ENCODE assay signal across 8 cellular contexts in the genomic region with DNA sequence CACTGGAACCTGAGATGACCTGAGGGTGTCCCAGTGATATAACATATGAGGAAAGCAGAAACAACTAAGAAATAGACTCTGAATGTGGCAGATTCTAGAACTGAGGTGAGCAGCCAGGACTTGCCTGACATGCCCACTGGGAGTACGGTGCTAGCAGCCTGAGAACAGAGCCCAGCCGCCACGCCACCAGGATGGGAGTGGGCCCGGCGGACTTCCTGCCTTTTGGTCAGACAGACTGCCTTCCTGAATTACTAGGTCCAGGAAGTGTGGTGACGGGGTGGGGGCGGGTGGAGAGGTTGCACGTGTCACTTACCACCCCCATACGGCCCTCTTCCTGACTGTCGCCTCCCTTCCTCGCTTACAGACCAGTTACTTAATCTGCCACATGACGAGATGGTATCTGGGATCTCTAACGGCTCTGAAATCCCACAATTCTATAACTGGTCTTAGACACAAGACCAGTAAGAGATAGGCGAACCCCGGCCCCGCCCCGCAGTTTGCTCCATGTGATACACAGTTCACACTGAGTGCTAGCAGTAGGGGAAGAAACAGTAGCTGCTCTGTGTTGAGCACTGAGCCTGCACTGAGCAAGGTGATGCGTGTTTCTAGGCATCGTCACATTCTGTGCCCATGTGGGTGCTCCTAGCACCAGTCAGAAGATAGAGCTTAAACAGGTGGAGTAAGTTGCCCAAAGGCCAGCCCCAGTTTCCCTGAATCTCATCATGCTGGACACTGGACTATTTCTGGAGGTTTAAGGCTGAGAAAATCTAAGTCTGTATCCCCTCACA.
A peak's percentile ranks its signal among the peaks of the same experiment; 100 is the strongest.
DNase-seq lines count a peak whose midpoint lies in the region; ATAC-seq, FAIRE-seq and TF ChIP-seq lines count a peak whose summit lies in the region.

No MANE protein-coding gene starts in this region.

- H3K27me3 ChIP-seq in HCT116 (ENCODE audit: insufficient read depth, low read length), result no peaks in the 10 kb centered on the region
- no peaks in the 10 kb centered on the region; a peak in 1 of 5 replicates for H3K27me3 ChIP-seq in K562 (ENCODE audit: control insufficient read depth in 2 of 2, insufficient read depth in 2 of 2, low read length in 2 of 2)
- peaks cover 2% of the 10 kb centered on the region for H3K27me3 ChIP-seq in thoracic aorta (replicated peaks; ENCODE audit: insufficient read depth)

- peaks cover 8% of the 10 kb centered on the region for H3K36me3 Mint-ChIP-seq in T-helper 1 cell treated with Interleukin-12 subunit alpha and Interleukin-12 subunit beta and Interleukin-4 antibody, amounts not matched to agents 30 μg/mL and 1 μg/mL, for 36 hours (ENCODE audit: low read depth)
- no peaks in the 10 kb centered on the region for H3K36me3 Mint-ChIP-seq in natural killer cell treated with Interleukin-12 subunit alpha and Interleukin-12 subunit beta and Interleukin-15 and Interleukin-18, amount 100 ng/mL, for 72 hours

- H3K4me3 Mint-ChIP-seq in T-helper 1 cell treated with Interleukin-12 subunit alpha and Interleukin-12 subunit beta and Interleukin-4 antibody, amounts not matched to agents 30 μg/mL and 1 μg/mL, for 36 hours, result peak overlapping the region; percentile 68
- H3K4me3 Mint-ChIP-seq in natural killer cell treated with Interleukin-12 subunit alpha and Interleukin-12 subunit beta and Interleukin-15 and Interleukin-18, amount 100 ng/mL, for 72 hours, result peak overlapping the region; percentile 60

- H3K9me2 ChIP-seq in HCT116 (ENCODE audit: insufficient read depth), result no peaks in the 10 kb centered on the region

- H3K4me2 ChIP-seq in HCT116 (ENCODE audit: low read length), result no peak overlapping the region
- peak overlapping the region; percentile 79 for H3K4me2 ChIP-seq in K562 (ENCODE audit: insufficient read depth, low read length)

- H3K4me3 ChIP-seq in HCT116 (replicated peaks in 1 of 2; ENCODE audit: low read depth in 1 of 2, low read length in 2 of 2) (no peak overlapping the region), K562 (peak overlapping the region; percentile 26), thoracic aorta (peak overlapping the region; percentile 18)

- POLR2A ChIA-PET in HCT116 (lab: Charles Lee) (no interaction called here), K562 (lab: Yijun Ruan, JAX) (interaction anchor here (0.6 to 2.8 kb wide), 11 partner anchors 9 to 200 kb away, joined by 3 to 14 read pairs (median 3); no protein-coding TSS in a partner anchor)

- in situ Hi-C loops in K562 (cut with MboI), result no loop called here

- 1% methylated on average over 19 of the region's 19 CpGs for WGBS in K562 (ENCODE audit: insufficient coverage, low coverage, missing lambda C conversion rate)

- no peaks in the 10 kb centered on the region for H3K27me3 Mint-ChIP-seq in T-helper 1 cell treated with Interleukin-12 subunit alpha and Interleukin-12 subunit beta and Interleukin-4 antibody, amounts not matched to agents 30 μg/mL and 1 μg/mL, for 36 hours (ENCODE audit: low read depth)
- peaks cover 0 to 7% of the 10 kb centered on the region in 2 donors for H3K27me3 Mint-ChIP-seq in natural killer cell treated with Interleukin-12 subunit alpha and Interleukin-12 subunit beta and Interleukin-15 and Interleukin-18, amount 100 ng/mL, for 72 hours

- TF ChIP-seq POLR2A in HCT116 (IDR thresholded peaks at IDR 0.05; ENCODE audit: borderline replicate concordance, extremely low read depth, insufficient read depth, insufficient read length) (no peak), K562 (conservative IDR thresholded peaks at IDR 0.05) (peak; percentile 88)

- RAD21 ChIA-PET in HCT116 (lab: Charles Lee; ENCODE audit: low non-redundant PET in 1 of 2, low total read pairs in 2 of 2, uncharacterized antibody in 2 of 2, unreplicated experiment in 2 of 2), result no interaction called here

- no peak overlapping the region for H3K27ac ChIP-seq in HCT116 (ENCODE audit: low read depth, low read length)
- H3K27ac ChIP-seq in K562 (ENCODE audit: extremely low read depth, low read depth, low read length), result peak overlapping the region; percentile 98
- H3K27ac ChIP-seq in thoracic aorta, result no peak overlapping the region

- H3K9me3 Mint-ChIP-seq in T-helper 1 cell treated with Interleukin-12 subunit alpha and Interleukin-12 subunit beta and Interleukin-4 antibody, amounts not matched to agents 30 μg/mL and 1 μg/mL, for 36 hours, result peaks cover 10% of the 10 kb centered on the region
- no peaks in the 10 kb centered on the region for H3K9me3 Mint-ChIP-seq in natural killer cell treated with Interleukin-12 subunit alpha and Interleukin-12 subunit beta and Interleukin-15 and Interleukin-18, amount 100 ng/mL, for 72 hours

- TF ChIP-seq CTCF in HCT116 (IDR thresholded peaks at IDR 0.05 in 2 of 3, conservative IDR thresholded peaks at IDR 0.05 in 1 of 3; ENCODE audit: borderline replicate concordance in 1 of 3, insufficient read depth in 1 of 3, low read depth in 2 of 3, low read length in 2 of 3) (no peak), K562 (IDR thresholded peaks at IDR 0.05 in 2 of 3, conservative IDR thresholded peaks at IDR 0.05 in 1 of 3; ENCODE audit: insufficient read depth in 2 of 3, low read depth in 1 of 3, low read length in 3 of 3) (no peak), thoracic aorta (IDR thresholded peaks at IDR 0.05) (no peak)

- intact Hi-C loops in HCT116 (cut with micrococcal nuclease) (no loop called here), K562 (cut with micrococcal nuclease) (loop anchor here (1.0 to 5.0 kb wide), 5 partner anchors 59 to 468 kb away; a partner anchor contains a TSS)

- FAIRE-seq in K562 (lab: Jason Lieb, UNC), result peak; percentile 100

- H3K9ac ChIP-seq in HCT116 (ENCODE audit: low read length), result no peak overlapping the region
- H3K9ac ChIP-seq in K562 (ENCODE audit: insufficient read depth in 1 of 2, low read depth in 2 of 2, low read length in 2 of 2), result peak overlapping the region; percentile 86 to 90

- H3K4me1 ChIP-seq in HCT116 (ENCODE audit: control insufficient read depth in 1 of 2, insufficient read depth in 2 of 2, low read length in 2 of 2) (peaks cover 4 to 13% of the 10 kb centered on the region in 2 experiments), K562 (replicated peaks in 1 of 2; ENCODE audit: control insufficient read depth in 2 of 2, insufficient read depth in 2 of 2, low read length in 2 of 2) (peaks cover 42 to 48% of the 10 kb centered on the region in 2 experiments), thoracic aorta (ENCODE audit: control insufficient read depth in 1 of 2, low read depth in 2 of 2) (no peaks in the 10 kb centered on the region)

- peak overlapping the region; percentile 83 for H3K27ac Mint-ChIP-seq in T-helper 1 cell treated with Interleukin-12 subunit alpha and Interleukin-12 subunit beta and Interleukin-4 antibody, amounts not matched to agents 30 μg/mL and 1 μg/mL, for 36 hours
- peak overlapping the region; percentile 60 to 80 for H3K27ac Mint-ChIP-seq in natural killer cell treated with Interleukin-12 subunit alpha and Interleukin-12 subunit beta and Interleukin-15 and Interleukin-18, amount 100 ng/mL, for 72 hours

- CTCF ChIA-PET in HCT116 (lab: Charles Lee), result no interaction called here
- CTCF ChIA-PET in K562 (lab: Yijun Ruan, JAX; ENCODE audit: low intra/inter-chr PET ratio), result no interaction called here

- peak; percentile 100 for TF ChIP-seq EP300 in K562 (IDR thresholded peaks at IDR 0.05; ENCODE audit: low read length)

- BruUV-seq in HCT116 (replicated peaks; lab: Mats Ljungman, UMichigan), result no TSS peak
- TSS peak; percentile 90 for BruUV-seq in K562 (replicated peaks; lab: Mats Ljungman, UMichigan)

- no peaks in the 10 kb centered on the region for H4K20me1 ChIP-seq in HCT116 (ENCODE audit: insufficient read depth)
- no peaks in the 10 kb centered on the region for H4K20me1 ChIP-seq in K562 (replicated peaks; ENCODE audit: control insufficient read depth, insufficient read depth, low read length)

- H3K4me1 Mint-ChIP-seq in T-helper 1 cell treated with Interleukin-12 subunit alpha and Interleukin-12 subunit beta and Interleukin-4 antibody, amounts not matched to agents 30 μg/mL and 1 μg/mL, for 36 hours (ENCODE audit: low read depth), result peaks cover 38% of the 10 kb centered on the region
- peaks cover 17 to 18% of the 10 kb centered on the region in 2 donors for H3K4me1 Mint-ChIP-seq in natural killer cell treated with Interleukin-12 subunit alpha and Interleukin-12 subunit beta and Interleukin-15 and Interleukin-18, amount 100 ng/mL, for 72 hours (ENCODE audit: low read depth in 2 of 2)

- peak; percentile 100 for DNase-seq in AML-193 (lab: John Stamatoyannopoulos, UW)
- no peak for DNase-seq in HCT116 (ENCODE audit: low read depth, low spot score)
- peak; percentile 92 to 98 (median 94) for DNase-seq in K562 (ENCODE audit: extremely low read depth in 1 of 4, low spot score in 3 of 4)
- no peak for DNase-seq in natural killer cell treated with Interleukin-12 subunit alpha and Interleukin-12 subunit beta and Interleukin-15 and Interleukin-18, amount 100 ng/mL, for 72 hours (ENCODE audit: low spot score)
- DNase-seq in thoracic aorta (ENCODE audit: low spot score), result no peak
- no peak for DNase-seq in A172 (ENCODE audit: low spot score)

- peaks cover 0 to 8% of the 10 kb centered on the region in 2 experiments; a peak in 1 of 4 replicates for H3K9me3 ChIP-seq in HCT116 (ENCODE audit: control insufficient read depth in 1 of 2, insufficient read depth in 1 of 2, low read depth in 1 of 2, low read length in 2 of 2)
- peaks cover 8% of the 10 kb centered on the region for H3K9me3 ChIP-seq in K562 (replicated peaks; ENCODE audit: control insufficient read depth, insufficient read depth, low read depth, low read length)
- no peaks in the 10 kb centered on the region for H3K9me3 ChIP-seq in thoracic aorta

- ATAC-seq in HCT116 (peak; percentile 41), K562 (peak; percentile 96), thoracic aorta (ENCODE audit: insufficient number of reproducible peaks, low FRiP score, low read depth) (peak; percentile 40), GM21390 (IDR thresholded peaks at IDR 0.05; ENCODE audit: unreplicated experiment) (no peak)
- ATAC-seq in natural killer cell treated with Interleukin-12 subunit alpha and Interleukin-12 subunit beta and Interleukin-15 and Interleukin-18, amount 100 ng/mL, for 72 hours, result peak; percentile 80 to 82

- no peaks in the 10 kb centered on the region for H3K79me2 ChIP-seq in HCT116 (ENCODE audit: insufficient read depth, low read length)
- H3K79me2 ChIP-seq in K562 (ENCODE audit: control insufficient read depth, insufficient read depth, low read length), result no peaks in the 10 kb centered on the region

- no peak overlapping the region for H2AFZ ChIP-seq in HCT116 (ENCODE audit: low read depth, low read length, poor library complexity, severe bottlenecking)
- peak overlapping the region; percentile 86 for H2AFZ ChIP-seq in K562 (ENCODE audit: low read depth, low read length)

- H3K36me3 ChIP-seq in HCT116 (ENCODE audit: control insufficient read depth in 1 of 2, insufficient read depth in 2 of 2, low read length in 2 of 2), result no peaks in the 10 kb centered on the region
- no peaks in the 10 kb centered on the region for H3K36me3 ChIP-seq in K562 (ENCODE audit: control insufficient read depth, insufficient read depth, low read length)
- no peaks in the 10 kb centered on the region for H3K36me3 ChIP-seq in thoracic aorta

- TF ChIP-seq RAD21 in HCT116 (IDR thresholded peaks at IDR 0.05; ENCODE audit: low read depth) (no peak), K562 (CRISPR knock-in tag; conservative IDR thresholded peaks at IDR 0.05 in 1 of 2, IDR thresholded peaks at IDR 0.05 in 1 of 2) (peak in 1 of 2 experiments; percentile 34; a peak in 3 of 4 replicates)

- H3K9me1 ChIP-seq in K562 (ENCODE audit: control insufficient read depth, insufficient read depth, low read length), result no peaks in the 10 kb centered on the region

Comparison
In these comparisons a context has a peak if more than half of its experiments do, and no peak if none do; other contexts are left out.
1. DNase-seq: peak in AML-193 (2 of 2) and K562 (4 of 4); none in HCT116 (single experiment), natural killer cell treated with Interleukin-12 subunit alpha and Interleukin-12 subunit beta and Interleukin-15 and Interleukin-18, amount 100 ng/mL, for 72 hours (single experiment), thoracic aorta (single experiment) and A172 (single experiment).
2. H3K4me3 ChIP-seq: peak in K562 (single experiment) and thoracic aorta (single experiment); none in HCT116 (0 of 2).